19 cellular contexts compared by ENCODE assay signal in genomic region chr12:66044731-66045130, GRCh38.
A peak's percentile ranks its signal among the peaks of the same experiment; 100 is the strongest.
DNase-seq lines count a peak whose midpoint lies in the region; TF ChIP-seq lines count a peak whose summit lies in the region.
"Had no signal": no experiment of that assay in that cellular context is flagged by ENCODE, and none has a peak within 500 bp of the region (broad histone marks: within the 10 kb centered on the region; RNA-seq: fewer than 3 reads in every experiment).

No MANE protein-coding gene starts in this region.

- no peaks in the 10 kb centered on the region for H4K20me1 ChIP-seq in mammary epithelial cell (ENCODE audit: insufficient read depth, low read length)

- in situ Hi-C loops in mammary epithelial cell (cut with MboI; ENCODE audit: low sequenced_read_pairs in 2 of 2) = no loop called here

- peak overlapping the region; percentile 9 for H2AFZ ChIP-seq in mammary epithelial cell (ENCODE audit: low read depth, low read length)

- no peaks in the 10 kb centered on the region for H3K27me3 ChIP-seq in mammary epithelial cell (ENCODE audit: insufficient read depth, low read length)
- H3K27me3 ChIP-seq: cardiac muscle cell, SJSA1 had no signal

- peaks cover 22% of the 10 kb centered on the region for H3K4me1 ChIP-seq in mammary epithelial cell (ENCODE audit: insufficient read depth, low read length)
- H3K4me1 ChIP-seq: stomach had no signal

- H3K79me2 ChIP-seq in mammary epithelial cell (ENCODE audit: insufficient read depth, low read length) = no peaks in the 10 kb centered on the region

- 88% methylated on average over 4 of the region's 4 CpGs for WGBS in mammary epithelial cell (ENCODE audit: low coverage, missing lambda C conversion rate)

- intact Hi-C loops in mammary epithelial cell (cut with micrococcal nuclease) = no loop called here

- dilution Hi-C loops in mammary epithelial cell (cut with HindIII; ENCODE audit: low sequenced_read_pairs) = no loop called here

- CTCF ChIA-PET in mammary epithelial cell (lab: Charles Lee; ENCODE audit: low non-redundant PET) = no interaction called here

- no peak overlapping the region for H3K4me3 ChIP-seq in mammary epithelial cell (replicated peaks in 1 of 3; ENCODE audit: insufficient read depth in 1 of 3, low read depth in 2 of 3, low read length in 3 of 3)
- H3K4me3 ChIP-seq: cardiac muscle cell, SJSA1, stomach had no signal

- TF ChIP-seq CTCF in mammary epithelial cell (conservative IDR thresholded peaks at IDR 0.05 in 1 of 2, IDR thresholded peaks at IDR 0.05 in 1 of 2; ENCODE audit: extremely low read depth in 1 of 2, insufficient read depth in 1 of 2, low read depth in 1 of 2, low read length in 2 of 2) = no peak

- H3K9me3 ChIP-seq in mammary epithelial cell (replicated peaks; ENCODE audit: insufficient read depth, low read length) = no peaks in the 10 kb centered on the region
- H3K9me3 ChIP-seq: Caco-2, SJSA1, stomach had no signal

- DNase-seq in AG08395 (ENCODE audit: low spot score) (peak; percentile 56), LHCN-M2 (ENCODE audit: low read depth) (peak; percentile 61), mammary epithelial cell (peak; percentile 38), iris pigment epithelial cell (ENCODE audit: low read depth) (peak; percentile 92), NCI-H446 treated with DMSO at 0.1 percent for 48 hours (lab: John Stamatoyannopoulos, UW) (no peak), NCI-H1417 (lab: John Stamatoyannopoulos, UW) (no peak), SW 1271 (lab: John Stamatoyannopoulos, UW) (no peak)
- no peak for DNase-seq in stimulated activated naive CD4-positive, alpha-beta T cell (lab: John Stamatoyannopoulos, UW)
- DNase-seq: activated naive CD4-positive, alpha-beta T cell treated with anti-CD3 and anti-CD28 coated beads, Interleukin-2, amount 10 ng/mL, durations not matched to agents 7 days and 5 days; activated T-cell treated with anti-CD3 and anti-CD28 coated beads for 4 hours; Caco-2; GDM1; H9; naive thymus-derived CD4-positive, alpha-beta T cell; NCI-H187 treated with DMSO at 0.1 percent for 48 hours; NCI-H524; stomach had no signal

- H3K36me3 ChIP-seq in mammary epithelial cell (ENCODE audit: insufficient read depth, low read length) = no peaks in the 10 kb centered on the region
- H3K36me3 ChIP-seq: cardiac muscle cell, SJSA1, stomach had no signal

- no TSS peak for BruUV-seq in mammary epithelial cell (replicated peaks; lab: Mats Ljungman, UMichigan)

- H3K9ac ChIP-seq in mammary epithelial cell (ENCODE audit: insufficient read depth, low read length) = no peak overlapping the region

- H3K27ac ChIP-seq in mammary epithelial cell (ENCODE audit: insufficient read depth, low read depth, low read length) = no peak overlapping the region
- H3K27ac ChIP-seq: cardiac muscle cell, SJSA1, stomach had no signal

- peak overlapping the region; percentile 22 for H3K4me2 ChIP-seq in mammary epithelial cell (ENCODE audit: insufficient read depth, low read depth, low read length)

Comparison
In these comparisons a context has a peak if more than half of its experiments do, and no peak if none do; other contexts are left out.
1. DNase-seq: peak in AG08395 (single experiment), LHCN-M2 (single experiment), mammary epithelial cell (single experiment) and iris pigment epithelial cell (single experiment); none in NCI-H446 treated with DMSO at 0.1 percent for 48 hours (single experiment), NCI-H1417 (0 of 3), SW 1271 (0 of 2) and stimulated activated naive CD4-positive, alpha-beta T cell (0 of 6).